21 cellular contexts compared by ENCODE assay signal in genomic region chr5:148540636-148541035, GRCh38.
DNase-seq lines count a peak whose midpoint lies in the region; ATAC-seq, FAIRE-seq and TF ChIP-seq lines count a peak whose summit lies in the region.
"Had no signal": no experiment of that assay in that cellular context is flagged by ENCODE, and none has a peak within 500 bp of the region (broad histone marks: within the 10 kb centered on the region; RNA-seq: fewer than 3 reads in every experiment).

No MANE protein-coding gene starts in this region.

- no peak overlapping the region for H4K8ac ChIP-seq in trophoblast cell (ENCODE audit: low read depth, low read length)

- H3K36me3 ChIP-seq in astrocyte (ENCODE audit: insufficient read depth, low read length) (no peaks in the 10 kb centered on the region), trophoblast cell (ENCODE audit: control insufficient read depth in 1 of 2, insufficient read depth in 2 of 2, low read length in 2 of 2) (no peaks in the 10 kb centered on the region), mucosa of descending colon (ENCODE audit: low read depth) (no peaks in the 10 kb centered on the region)
- H3K36me3 ChIP-seq: HAP-1, SJSA1 had no signal

- no peak overlapping the region for H2BK12ac ChIP-seq in trophoblast cell (ENCODE audit: low read length)

- H3K79me1 ChIP-seq in trophoblast cell (ENCODE audit: low read length): no peaks in the 10 kb centered on the region

- FAIRE-seq in astrocyte (lab: Jason Lieb, UNC): no peak
- FAIRE-seq: GM12892, GM18507 had no signal

- no peak for DNase-seq in Right ventricle myocardium superior
- no peak for DNase-seq in cardiac septum (ENCODE audit: low spot score)
- DNase-seq in astrocyte (ENCODE audit: low read depth): no peak
- peak; percentile 11 to 40 for DNase-seq in trophoblast cell
- no peak for DNase-seq in NCI-H446 (lab: John Stamatoyannopoulos, UW)
- no peak for DNase-seq in mucosa of descending colon
- DNase-seq: 8988T, DMS153, MV-4-11, NCI-H1694 treated with DMSO at 0.1 percent for 48 hours, NCI-H2107, NCI-H524, NCI-H82, RPMI8226 had no signal

- peaks cover 7% of the 10 kb centered on the region for H3K27me3 Mint-ChIP-seq in astrocyte (ENCODE audit: low read depth, unreplicated experiment)

- peaks cover 2% of the 10 kb centered on the region for H3K27me3 ChIP-seq in astrocyte (ENCODE audit: insufficient read depth, low read length)
- H3K27me3 ChIP-seq in trophoblast cell (ENCODE audit: insufficient read depth, low read length): no peaks in the 10 kb centered on the region
- H3K27me3 ChIP-seq: SJSA1 had no signal

- no peak overlapping the region for H3K18ac ChIP-seq in trophoblast cell (ENCODE audit: low read length)

- no peak overlapping the region for H2BK5ac ChIP-seq in trophoblast cell (ENCODE audit: low read depth, low read length, poor library complexity)

- no CpG with 5 or more reads among the region's 1 CpG for WGBS in trophoblast cell (ENCODE audit: extremely low coverage, insufficient coverage, insufficient read length)

- H3K23ac ChIP-seq in trophoblast cell (ENCODE audit: low read length): no peak overlapping the region

- H3K4me2 ChIP-seq in astrocyte (ENCODE audit: low read length): no peak overlapping the region
- H3K4me2 ChIP-seq in trophoblast cell (ENCODE audit: low read length): no peak overlapping the region

- intact Hi-C loops in Right ventricle myocardium superior (cut with DNase I) (no loop called here), cardiac septum (cut with DNase I) (no loop called here), mucosa of descending colon (cut with DNase I, micrococcal nuclease) (no loop called here)

- H3K36me3 Mint-ChIP-seq in astrocyte (ENCODE audit: low read depth, unreplicated experiment): peaks cover 1% of the 10 kb centered on the region

- H4K20me1 ChIP-seq in astrocyte (ENCODE audit: insufficient read depth, low read length): no peaks in the 10 kb centered on the region

- no peak overlapping the region for H3K4me3 Mint-ChIP-seq in astrocyte (ENCODE audit: unreplicated experiment)
- H3K4me3 Mint-ChIP-seq: B cell had no signal

- no peak overlapping the region for H3K4ac ChIP-seq in trophoblast cell (ENCODE audit: low read depth, low read length)

- no peaks in the 10 kb centered on the region for H3K9me3 Mint-ChIP-seq in astrocyte (ENCODE audit: unreplicated experiment)

- H3K27ac Mint-ChIP-seq in astrocyte (ENCODE audit: unreplicated experiment): peak overlapping the region; percentile 22
- H3K27ac Mint-ChIP-seq: B cell had no signal

- no peak overlapping the region for H3K14ac ChIP-seq in trophoblast cell (ENCODE audit: low read length)

- H3K79me2 ChIP-seq in astrocyte (ENCODE audit: insufficient read depth, low read length) (no peaks in the 10 kb centered on the region), trophoblast cell (ENCODE audit: control insufficient read depth, insufficient read depth, low read length, poor library complexity) (no peaks in the 10 kb centered on the region)

- H3K9me3 ChIP-seq in astrocyte (ENCODE audit: insufficient read depth, low read depth, low read length) (peaks cover 2% of the 10 kb centered on the region), trophoblast cell (ENCODE audit: insufficient read depth, low read depth, low read length) (no peaks in the 10 kb centered on the region), mucosa of descending colon (no peaks in the 10 kb centered on the region)
- H3K9me3 ChIP-seq: HAP-1, SJSA1 had no signal

- H2AK5ac ChIP-seq in trophoblast cell (ENCODE audit: low read length): no peak overlapping the region

- H2AFZ ChIP-seq in astrocyte (ENCODE audit: low read depth, low read length) (no peak overlapping the region), trophoblast cell (ENCODE audit: insufficient read depth, low read length, poor library complexity) (no peak overlapping the region)

- H3K4me1 ChIP-seq in astrocyte (ENCODE audit: insufficient read depth, low read length) (no peaks in the 10 kb centered on the region), trophoblast cell (ENCODE audit: control insufficient read depth in 1 of 2, insufficient read depth in 2 of 2, low read length in 2 of 2) (peaks cover 2 to 3% of the 10 kb centered on the region in 2 experiments), mucosa of descending colon (ENCODE audit: low read depth) (no peaks in the 10 kb centered on the region)
- H3K4me1 ChIP-seq: HAP-1, SJSA1 had no signal

- TF ChIP-seq CTCF in astrocyte (IDR thresholded peaks at IDR 0.05; ENCODE audit: insufficient read depth, low read depth, low read length) (no peak), mucosa of descending colon (IDR thresholded peaks at IDR 0.05) (no peak)

- H3K27ac ChIP-seq in astrocyte (ENCODE audit: low read depth, low read length): no peak overlapping the region
- H3K27ac ChIP-seq in trophoblast cell (ENCODE audit: low read depth, low read length): no peak overlapping the region
- H3K27ac ChIP-seq: SJSA1 had no signal

- no peak overlapping the region for H4K12ac ChIP-seq in trophoblast cell (ENCODE audit: low read depth, low read length)

- H4K91ac ChIP-seq in trophoblast cell (ENCODE audit: low read depth, low read length): no peak overlapping the region

- ATAC-seq in Right ventricle myocardium superior (ENCODE audit: poor library complexity) (peak; percentile 41), HG02885 (IDR thresholded peaks at IDR 0.05; ENCODE audit: poor library complexity, unreplicated experiment) (peak; percentile 9), mucosa of descending colon (no peak)
- ATAC-seq in activated CD4-positive, CD25-positive, alpha-beta regulatory T cell treated with anti-CD3 and anti-CD28 coated beads, Interleukin-2, amount 50 U/mL, for 24 hours: no peak

- H3K4me3 ChIP-seq in astrocyte (ENCODE audit: insufficient read depth, low read depth, low read length) (no peak overlapping the region), trophoblast cell (ENCODE audit: low read depth, low read length) (no peak overlapping the region), mucosa of descending colon (no peak overlapping the region)
- H3K4me3 ChIP-seq: HAP-1, SJSA1 had no signal

- peaks cover 28% of the 10 kb centered on the region for H3K4me1 Mint-ChIP-seq in astrocyte (ENCODE audit: low read depth, unreplicated experiment)
- H3K4me1 Mint-ChIP-seq: B cell had no signal

- H3K9ac ChIP-seq in astrocyte (ENCODE audit: low read length) (no peak overlapping the region), trophoblast cell (ENCODE audit: low read length) (no peak overlapping the region)

- H2BK120ac ChIP-seq in trophoblast cell (ENCODE audit: insufficient read depth, low read length, poor library complexity): no peak overlapping the region

Comparison
In these comparisons a context has a peak if more than half of its experiments do, and no peak if none do; other contexts are left out.
1. ATAC-seq: peak in Right ventricle myocardium superior (single experiment) and HG02885 (single experiment); none in mucosa of descending colon (single experiment) and activated CD4-positive, CD25-positive, alpha-beta regulatory T cell treated with anti-CD3 and anti-CD28 coated beads, Interleukin-2, amount 50 U/mL, for 24 hours (0 of 2).
2. DNase-seq: peak in trophoblast cell (2 of 2); none in Right ventricle myocardium superior (single experiment), cardiac septum (single experiment), astrocyte (single experiment), NCI-H446 (0 of 2) and mucosa of descending colon (0 of 3).